ENCODE assay signal across 11 cellular contexts in the genomic region with DNA sequence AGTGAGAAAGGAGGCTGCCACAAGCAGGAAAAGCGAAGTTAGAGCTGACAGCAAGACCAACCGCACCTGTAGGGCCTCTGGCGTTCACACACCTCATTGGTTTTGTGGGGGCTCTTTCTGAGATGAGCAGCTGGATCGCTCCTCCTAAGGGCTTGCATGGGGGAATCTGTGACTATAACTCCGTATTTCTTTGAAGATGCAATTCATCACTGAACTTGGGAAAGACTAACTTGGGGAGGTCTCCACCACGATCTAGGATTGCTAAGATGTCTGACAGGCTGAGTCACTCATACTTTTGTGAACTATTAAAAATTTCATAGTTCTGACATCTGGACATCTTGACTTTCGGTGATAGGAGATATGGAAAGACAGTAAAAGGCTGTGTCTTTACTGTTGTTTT.
DNase-seq lines count a peak whose midpoint lies in the region; ATAC-seq, FAIRE-seq and TF ChIP-seq lines count a peak whose summit lies in the region.
"Had no signal": no experiment of that assay in that cellular context is flagged by ENCODE, and none has a peak within 500 bp of the region (broad histone marks: within the 10 kb centered on the region; RNA-seq: fewer than 3 reads in every experiment).

No MANE protein-coding gene starts in this region.

- H3K27ac Mint-ChIP-seq in stimulated activated naive B cell treated with anti-CD40 and anti-IgM and Interleukin-4, amounts not matched to agents 10 μg/mL and 1 μg/mL and 100 μg/mL, for 72 hours, result peak overlapping the region; percentile 94

- H3K79me2 ChIP-seq in SU-DHL-6 (ENCODE audit: insufficient read depth, low read length) (no peaks in the 10 kb centered on the region), PC-3 (ENCODE audit: low read length) (no peaks in the 10 kb centered on the region)

- intact Hi-C loops in PC-3 (cut with micrococcal nuclease), result no loop called here

- FAIRE-seq in GM12892 (lab: Jason Lieb, UNC), result peak; percentile 85
- FAIRE-seq: frontal cortex had no signal

- no peak for TF ChIP-seq POLR2A in GM12892 (IDR thresholded peaks at IDR 0.05; ENCODE audit: low read depth, low read length)

- no peak for ATAC-seq in stimulated activated naive B cell treated with anti-CD40 and anti-IgM and Interleukin-4, amounts not matched to agents 10 μg/mL and 1 μg/mL and 100 μg/mL, for 72 hours (replicated peaks)
- ATAC-seq in PC-3 (no peak), GM21381 (IDR thresholded peaks at IDR 0.05; ENCODE audit: unreplicated experiment) (no peak)

- H3K9me3 ChIP-seq in SU-DHL-6 (ENCODE audit: insufficient read depth, low read length) (no peaks in the 10 kb centered on the region), PC-3 (ENCODE audit: low read length) (no peaks in the 10 kb centered on the region)
- H3K9me3 ChIP-seq: suprapubic skin had no signal

- BruUV-seq in PC-3 (replicated peaks; lab: Mats Ljungman, UMichigan), result no TSS peak

- H3K4me3 ChIP-seq in SU-DHL-6 (ENCODE audit: insufficient read depth, low read length, poor library complexity, severe bottlenecking) (no peak overlapping the region), fibroblast of villous mesenchyme (ENCODE audit: low read depth, low read length) (no peak overlapping the region), PC-3 (ENCODE audit: low read length) (no peak overlapping the region)
- H3K4me3 ChIP-seq: suprapubic skin had no signal

- no peaks in the 10 kb centered on the region for H3K9me2 ChIP-seq in SU-DHL-6 (replicated peaks; ENCODE audit: insufficient read depth, low read length)
- no peaks in the 10 kb centered on the region for H3K9me2 ChIP-seq in PC-3 (replicated peaks; ENCODE audit: low read length)

- CTCF ChIA-PET in PC-3 (lab: Charles Lee), result no interaction called here

- H3K27ac ChIP-seq in SU-DHL-6 (ENCODE audit: low read depth, low read length) (no peak overlapping the region), PC-3 (ENCODE audit: low read length) (no peak overlapping the region)
- H3K27ac ChIP-seq: suprapubic skin had no signal

- TF ChIP-seq CTCF in SU-DHL-6 (IDR thresholded peaks at IDR 0.05; ENCODE audit: insufficient read depth, low read length, poor library complexity, severe bottlenecking), result no peak
- TF ChIP-seq CTCF in fibroblast of villous mesenchyme (IDR thresholded peaks at IDR 0.05; ENCODE audit: insufficient read depth, low read depth, low read length), result no peak
- TF ChIP-seq CTCF in PC-3 (conservative IDR thresholded peaks at IDR 0.05; ENCODE audit: low read depth, low read length), result no peak

- H3K4me1 ChIP-seq in PC-3 (ENCODE audit: insufficient read depth, low read length), result no peaks in the 10 kb centered on the region

- H3F3A ChIP-seq in SU-DHL-6 (ENCODE audit: insufficient read depth), result no peaks in the 10 kb centered on the region
- no peaks in the 10 kb centered on the region for H3F3A ChIP-seq in PC-3 (ENCODE audit: low read length, unreplicated experiment)

- H3K9ac ChIP-seq in SU-DHL-6 (ENCODE audit: low read length), result no peak overlapping the region
- no peak overlapping the region for H3K9ac ChIP-seq in PC-3 (ENCODE audit: low read length)

- no peak for DNase-seq in GM12892 (ENCODE audit: insufficient read length)
- DNase-seq in fibroblast of villous mesenchyme (ENCODE audit: low read depth), result peak; percentile 85
- no peak for DNase-seq in stimulated activated naive B cell treated with anti-CD40 and anti-IgM and Interleukin-4, amounts not matched to agents 10 μg/mL and 1 μg/mL and 100 μg/mL, for 72 hours
- DNase-seq in PC-3, result no peak
- DNase-seq in NCI-H82 treated with DMSO at 0.1 percent for 48 hours (lab: John Stamatoyannopoulos, UW; ENCODE audit: unreplicated experiment), result no peak
- DNase-seq: activated naive CD4-positive, alpha-beta T cell; NCI-H524 treated with DMSO at 0.1 percent for 48 hours had no signal

- POLR2A ChIA-PET in PC-3 (lab: Charles Lee; ENCODE audit: unreplicated experiment), result no interaction called here

- H3K36me3 Mint-ChIP-seq in stimulated activated naive B cell treated with anti-CD40 and anti-IgM and Interleukin-4, amounts not matched to agents 10 μg/mL and 1 μg/mL and 100 μg/mL, for 72 hours, result peaks cover 29 to 34% of the 10 kb centered on the region in 2 donors

- H3K36me3 ChIP-seq in SU-DHL-6 (ENCODE audit: low read length), result no peaks in the 10 kb centered on the region
- no peaks in the 10 kb centered on the region for H3K36me3 ChIP-seq in PC-3 (ENCODE audit: low read depth, low read length)
- H3K36me3 ChIP-seq: suprapubic skin had no signal

- no peaks in the 10 kb centered on the region for H3K27me3 ChIP-seq in SU-DHL-6 (ENCODE audit: low read length)
- H3K27me3 ChIP-seq in PC-3 (ENCODE audit: low read length), result no peaks in the 10 kb centered on the region
- H3K27me3 ChIP-seq: suprapubic skin had no signal

- H3K27me3 Mint-ChIP-seq in stimulated activated naive B cell treated with anti-CD40 and anti-IgM and Interleukin-4, amounts not matched to agents 10 μg/mL and 1 μg/mL and 100 μg/mL, for 72 hours, result no peaks in the 10 kb centered on the region

- H3K4me1 Mint-ChIP-seq in stimulated activated naive B cell treated with anti-CD40 and anti-IgM and Interleukin-4, amounts not matched to agents 10 μg/mL and 1 μg/mL and 100 μg/mL, for 72 hours, result peaks cover 37 to 56% of the 10 kb centered on the region in 2 donors

- H4K20me1 ChIP-seq in SU-DHL-6 (ENCODE audit: low read depth, low read length), result no peaks in the 10 kb centered on the region
- H4K20me1 ChIP-seq in PC-3 (ENCODE audit: low read length), result no peaks in the 10 kb centered on the region

- peak overlapping the region in 1 of 2 donors; percentile 37 for H3K4me3 Mint-ChIP-seq in stimulated activated naive B cell treated with anti-CD40 and anti-IgM and Interleukin-4, amounts not matched to agents 10 μg/mL and 1 μg/mL and 100 μg/mL, for 72 hours

- H3K9me3 Mint-ChIP-seq in stimulated activated naive B cell treated with anti-CD40 and anti-IgM and Interleukin-4, amounts not matched to agents 10 μg/mL and 1 μg/mL and 100 μg/mL, for 72 hours, result peaks cover 3 to 4% of the 10 kb centered on the region in 2 donors

- H2AFZ ChIP-seq in SU-DHL-6 (ENCODE audit: low read depth, low read length, severe bottlenecking) (no peak overlapping the region), PC-3 (ENCODE audit: low read length) (no peak overlapping the region)

- H3K4me2 ChIP-seq in SU-DHL-6 (ENCODE audit: low read depth, low read length, poor library complexity, severe bottlenecking) (peak overlapping the region; percentile 17), PC-3 (ENCODE audit: low read length) (no peak overlapping the region)
